Comparison of ENCODE assay signal across 24 cellular contexts in the genomic region with DNA sequence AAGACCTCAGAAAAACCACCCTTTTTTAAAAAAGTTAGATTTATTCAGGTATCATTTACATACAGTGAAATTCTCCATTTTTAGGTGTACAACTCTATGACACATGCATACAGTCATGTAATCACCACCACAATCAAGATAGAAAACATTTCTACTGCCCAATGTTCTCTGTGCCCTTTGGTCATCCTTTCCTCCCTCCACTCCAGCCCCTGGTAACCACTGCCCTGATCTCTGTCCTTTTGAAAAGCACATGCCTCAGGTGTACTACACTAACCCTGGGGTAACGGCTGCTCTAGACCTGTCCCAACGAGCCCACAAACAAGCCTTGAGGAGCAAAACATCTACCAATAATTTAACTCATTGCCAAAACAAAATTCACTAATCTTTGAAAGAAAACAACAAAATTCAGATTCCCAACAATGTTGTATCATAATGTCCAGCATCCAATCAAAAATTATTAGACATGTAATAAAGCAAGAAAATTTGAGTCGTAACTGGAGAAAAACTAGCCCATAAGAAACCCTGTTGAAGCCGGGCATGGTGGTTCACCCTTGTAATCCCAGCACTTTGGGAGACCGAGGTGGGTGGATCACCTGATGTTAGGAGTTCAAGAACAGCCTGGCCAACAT. TPM values are rescaled to one million over a fixed set of nuclear protein-coding genes. Genes with fewer than 3 reads are reported as not detected.
DNase-seq lines count a peak whose midpoint lies in the region; ATAC-seq, FAIRE-seq and TF ChIP-seq lines count a peak whose summit lies in the region.
"Had no signal": no experiment of that assay in that cellular context is flagged by ENCODE, and none has a peak within 500 bp of the region (broad histone marks: within the 10 kb centered on the region; RNA-seq: fewer than 3 reads in every experiment).

No MANE protein-coding gene starts in this region.

- BruUV-seq in HepG2 (replicated peaks; lab: Mats Ljungman, UMichigan) = no TSS peak

- H3K36me3 ChIP-seq in HEK293 (ENCODE audit: control insufficient read depth in 2 of 2, insufficient read depth in 1 of 2, low read length in 2 of 2) = no peaks in the 10 kb centered on the region
- H3K36me3 ChIP-seq in HepG2 (replicated peaks in 1 of 2; ENCODE audit: control insufficient read depth in 1 of 2, insufficient read depth in 2 of 2, low read length in 2 of 2) = no peaks in the 10 kb centered on the region
- H3K36me3 ChIP-seq in lower lobe of right lung = no peaks in the 10 kb centered on the region
- H3K36me3 ChIP-seq: BLaER1, HAP-1 had no signal

- POLR2A ChIA-PET in HEK293 (lab: Yijun Ruan, JAX) (no interaction called here), HepG2 (lab: Yijun Ruan, JAX) (no interaction called here)

- no peak overlapping the region for H3K4me3 Mint-ChIP-seq in glutamatergic neuron (ENCODE audit: unreplicated experiment)
- no peak overlapping the region for H3K4me3 Mint-ChIP-seq in mesothelial cell of epicardium
- H3K4me3 Mint-ChIP-seq: B cell; CD4-positive, CD25-positive, alpha-beta regulatory T cell; CD8-positive, alpha-beta T cell had no signal

- H3K9me3 ChIP-seq in HEK293 (ENCODE audit: control insufficient read depth, insufficient read depth, low read depth, low read length) (no peaks in the 10 kb centered on the region), HepG2 (ENCODE audit: low read length) (no peaks in the 10 kb centered on the region), lower lobe of right lung (no peaks in the 10 kb centered on the region)
- H3K9me3 ChIP-seq: Caco-2, HAP-1 had no signal

- no peaks in the 10 kb centered on the region for H3K27me3 Mint-ChIP-seq in glutamatergic neuron (ENCODE audit: unreplicated experiment)
- peaks cover 2% of the 10 kb centered on the region for H3K27me3 Mint-ChIP-seq in mesothelial cell of epicardium (ENCODE audit: low read depth)

- H3K27ac Mint-ChIP-seq in glutamatergic neuron (ENCODE audit: unreplicated experiment) (peak overlapping the region; percentile 52), mesothelial cell of epicardium (no peak overlapping the region)
- H3K27ac Mint-ChIP-seq: B cell; CD4-positive, CD25-positive, alpha-beta regulatory T cell; CD8-positive, alpha-beta T cell had no signal

- TF ChIP-seq CTCF in HEK293 (tag by site-specific recombination; IDR thresholded peaks at IDR 0.05) = no peak
- no peak for TF ChIP-seq CTCF in glutamatergic neuron (IDR thresholded peaks at IDR 0.05; ENCODE audit: partially characterized antibody, unreplicated experiment)
- TF ChIP-seq CTCF in HepG2 (CRISPR knock-in tag; IDR thresholded peaks at IDR 0.05) = no peak
- no peak for TF ChIP-seq CTCF in lower lobe of right lung (IDR thresholded peaks at IDR 0.05)
- TF ChIP-seq CTCF in mesothelial cell of epicardium (IDR thresholded peaks at IDR 0.05; ENCODE audit: unreplicated experiment) = no peak

- no peaks in the 10 kb centered on the region for H3K4me1 Mint-ChIP-seq in glutamatergic neuron (ENCODE audit: low read depth, unreplicated experiment)
- peaks cover 1% of the 10 kb centered on the region for H3K4me1 Mint-ChIP-seq in mesothelial cell of epicardium
- H3K4me1 Mint-ChIP-seq: B cell; CD4-positive, CD25-positive, alpha-beta regulatory T cell had no signal

- H3K27me3 ChIP-seq in HepG2 (ENCODE audit: control insufficient read depth in 1 of 2, insufficient read depth in 2 of 2, low read length in 2 of 2) (peaks cover 7 to 36% of the 10 kb centered on the region in 2 experiments; a peak in 4 of 5 replicates), lower lobe of right lung (ENCODE audit: low read depth) (no peaks in the 10 kb centered on the region)
- H3K27me3 ChIP-seq: BLaER1 had no signal

- WGBS in HepG2 (ENCODE audit: low lambda C conversion rate) = 54% methylated on average over 5 of the region's 5 CpGs

- H3K4me3 ChIP-seq in HEK293 (ENCODE audit: low read depth, low read length) (no peak overlapping the region), HepG2 (replicated peaks in 1 of 3; ENCODE audit: insufficient read depth in 1 of 3, low read depth in 2 of 3, low read length in 3 of 3) (no peak overlapping the region), lower lobe of right lung (no peak overlapping the region)
- H3K4me3 ChIP-seq: BLaER1, HAP-1 had no signal

- TF ChIP-seq EP300 in HepG2 (IDR thresholded peaks at IDR 0.05; ENCODE audit: low read depth in 2 of 2, low read length in 2 of 2) (no peak), HepG2 (CRISPR knock-in tag; IDR thresholded peaks at IDR 0.05; ENCODE audit: borderline replicate concordance) (no peak)

- in situ Hi-C loops in HepG2 (cut with HindIII; ENCODE audit: extremely low pct_ligation_motif_present, low pct_unique_long_range_greater_than_20kb) = no loop called here

- CTCF ChIA-PET in HEK293 (lab: Yijun Ruan, JAX) = interaction anchor here (1.4 kb wide), 1 partner anchor 33 kb away, joined by 4 read pairs; no protein-coding TSS in a partner anchor
- CTCF ChIA-PET in HepG2 (lab: Yijun Ruan, JAX; ENCODE audit: low intra/inter-chr PET ratio, low total read pairs) = no interaction called here

- no peak for TF ChIP-seq POLR2A in HepG2 (IDR thresholded peaks at IDR 0.05; ENCODE audit: insufficient read depth in 1 of 2, low read depth in 2 of 2, low read length in 2 of 2)

- no peaks in the 10 kb centered on the region for H4K20me1 ChIP-seq in HepG2 (ENCODE audit: insufficient read depth, low read length)
- H4K20me1 ChIP-seq: BLaER1 had no signal

- intact Hi-C loops in HepG2 (cut with micrococcal nuclease; ENCODE audit: unreplicated experiment) = no loop called here
- intact Hi-C loops in lower lobe of right lung (cut with DNase I) = no loop called here

- ATAC-seq in HepG2 = no peak
- no peak for ATAC-seq in lower lobe of right lung
- ATAC-seq: CD8-positive, alpha-beta T cell had no signal

- no peak for TF ChIP-seq RAD21 in HepG2 (CRISPR knock-in tag; IDR thresholded peaks at IDR 0.05)

- no peak for FAIRE-seq in HepG2 (lab: Jason Lieb, UNC)
- FAIRE-seq: A204.1, G401.6, GM12892, GM19239, H54 had no signal

- H3K36me3 Mint-ChIP-seq in glutamatergic neuron (ENCODE audit: unreplicated experiment) = peaks cover 4% of the 10 kb centered on the region
- no peaks in the 10 kb centered on the region for H3K36me3 Mint-ChIP-seq in mesothelial cell of epicardium
- H3K36me3 Mint-ChIP-seq: CD8-positive, alpha-beta T cell had no signal

- no peak overlapping the region for H3K4me2 ChIP-seq in HepG2 (ENCODE audit: low read depth, low read length)
- H3K4me2 ChIP-seq: BLaER1 had no signal

- H3K9ac ChIP-seq in HepG2 (ENCODE audit: insufficient read depth, low read depth, low read length) = no peak overlapping the region
- H3K9ac ChIP-seq: BLaER1 had no signal

- H2AFZ ChIP-seq in HepG2 (ENCODE audit: low read length) = no peak overlapping the region

- H3K27ac ChIP-seq in HEK293 (ENCODE audit: extremely low read depth, low read depth, low read length) = no peak overlapping the region
- no peak overlapping the region for H3K27ac ChIP-seq in HepG2 (ENCODE audit: extremely low read length, insufficient read depth, low read length)
- H3K27ac ChIP-seq in lower lobe of right lung = no peak overlapping the region
- H3K27ac ChIP-seq: 22Rv1, BLaER1, C4-2B had no signal

- H3K4me1 ChIP-seq in HEK293 (ENCODE audit: control insufficient read depth, insufficient read depth, low read length) (no peaks in the 10 kb centered on the region), HepG2 (ENCODE audit: insufficient read depth, low read length) (peaks cover 32% of the 10 kb centered on the region), lower lobe of right lung (peaks cover 19% of the 10 kb centered on the region)
- H3K4me1 ChIP-seq: BLaER1, Caco-2, HAP-1 had no signal

- H3K9me3 Mint-ChIP-seq in glutamatergic neuron (ENCODE audit: unreplicated experiment) (peaks cover 2% of the 10 kb centered on the region), mesothelial cell of epicardium (peaks cover 4% of the 10 kb centered on the region)

- DNase-seq in glutamatergic neuron = no peak
- DNase-seq in HepG2 (ENCODE audit: low spot score) = no peak
- peak; percentile 17 for DNase-seq in lower lobe of right lung
- DNase-seq in GM19240 (ENCODE audit: insufficient read length, low spot score) = no peak
- DNase-seq in mesothelial cell of epicardium (ENCODE audit: low spot score in 2 of 2, unreplicated experiment in 2 of 2) = no peak
- no peak for DNase-seq in SW480 (ENCODE audit: low spot score)
- DNase-seq in HCEC 1CT = no peak
- DNase-seq: CD4-positive, CD25-positive, alpha-beta regulatory T cell; CD8-positive, alpha-beta T cell; DMS153; DND-41; GOT3 had no signal

- H3K79me2 ChIP-seq in HepG2 (ENCODE audit: insufficient read depth, low read length) = no peaks in the 10 kb centered on the region

TF ChIP-seq in HepG2, 621 proteins besides CTCF, POLR2A, EP300 and RAD21:
- TF ChIP-seq ZNF607 (CRISPR knock-in tag; IDR thresholded peaks at IDR 0.05; ENCODE audit: borderline replicate concordance) (0 out of 2 replicates have a peak, but pooled peaks have one; percentile 23), SATB2 (CRISPR knock-in tag; IDR thresholded peaks at IDR 0.05) (no peak)

RNA-seq across cellular contexts. Expression of gene KLF11, which starts 25.9 kb away (rescaled TPM):
- total RNA-seq in glutamatergic neuron (ENCODE audit: unreplicated experiment) (21.1 TPM), HepG2 (2016; rRNA removed; fragmentation: Illumina TruSeq; extraction: Trizol) (2.5 and 3.1 TPM in 2 replicates), lower lobe of right lung (40.8 TPM), mesothelial cell of epicardium (14.0 to 15.8 TPM (median 14.5 TPM) in 3 replicates)
- 0.53 and 0.71 TPM in 2 replicates for total RNA-seq in HepG2 (2016; cell fraction: cytosol; rRNA removed; fragmentation: Illumina TruSeq; extraction: Trizol; ENCODE audit: low read depth)
- 2.6 and 2.9 TPM in 2 replicates for total RNA-seq in HepG2 (2016; cell fraction: insoluble cytoplasmic fraction; rRNA removed; fragmentation: Illumina TruSeq; extraction: Trizol)
- 3.0 and 3.1 TPM in 2 replicates for total RNA-seq in HepG2 (2016; cell fraction: membrane; rRNA removed; fragmentation: Illumina TruSeq; extraction: Trizol)
- total RNA-seq in HepG2 (2016; cell fraction: nucleus; rRNA removed; fragmentation: Illumina TruSeq; extraction: Trizol) = 2.7 and 3.1 TPM in 2 replicates
- 11.8 and 16.9 TPM in 2 replicates for polyA plus RNA-seq in HepG2 (2011; rRNA removed)
- 5.0 and 9.2 TPM in 2 replicates for polyA plus RNA-seq in HepG2 (2011; cell fraction: cytosol; rRNA removed)
- 5.8 and 9.5 TPM in 2 replicates for polyA plus RNA-seq in HepG2 (2011; cell fraction: nucleus; rRNA removed)
- 8.7 and 11.2 TPM in 2 replicates for polyA plus RNA-seq in HepG2 (2012)
- 0.48 and 0.57 TPM in 2 replicates for polyA plus RNA-seq in HepG2 (2016; cell fraction: cytosol; fragmentation: Illumina TruSeq; extraction: Trizol; ENCODE audit: low read depth)
- 2.9 and 3.2 TPM in 2 replicates for polyA plus RNA-seq in HepG2 (2016; cell fraction: insoluble cytoplasmic fraction; fragmentation: Illumina TruSeq; extraction: Trizol; ENCODE audit: low read depth)
- polyA plus RNA-seq in HepG2 (2016; cell fraction: membrane; fragmentation: Illumina TruSeq; extraction: Trizol; ENCODE audit: low read depth) = 1.8 and 2.0 TPM in 2 replicates
- polyA plus RNA-seq in HepG2 (2016; cell fraction: nucleus; fragmentation: Illumina TruSeq; extraction: Trizol; ENCODE audit: insufficient read depth, low read depth) = 4.8 and 5.6 TPM in 2 replicates
- 22.9 and 78.5 TPM in 2 replicates for polyA minus RNA-seq in HepG2 (2011; rRNA and poly(A)+ RNA removed; ENCODE audit: low replicate concordance)
- polyA minus RNA-seq in HepG2 (2011; cell fraction: cytosol; rRNA and poly(A)+ RNA removed) = 5.3 and 10.4 TPM in 2 replicates
- polyA minus RNA-seq in HepG2 (2011; cell fraction: nucleus; rRNA and poly(A)+ RNA removed) = 7.1 and 10.8 TPM in 2 replicates
